ENCODE assay signal across 22 cellular contexts in genomic region chr5:142117579-142118420, GRCh38. TPM values are rescaled to one million over a fixed set of nuclear protein-coding genes. Genes with fewer than 3 reads are reported as not detected.
DNase-seq lines count a peak whose midpoint lies in the region; ATAC-seq and TF ChIP-seq lines count a peak whose summit lies in the region.
"Had no signal": no experiment of that assay in that cellular context is flagged by ENCODE, and none has a peak within 500 bp of the region (broad histone marks: within the 10 kb centered on the region; RNA-seq: fewer than 3 reads in every experiment).

No MANE protein-coding gene starts in this region.

- H3K9ac ChIP-seq in PC-3 (ENCODE audit: low read length) = no peak overlapping the region

- CTCF ChIA-PET in CD4-positive, alpha-beta memory T cell (lab: Charles Lee; ENCODE audit: partially characterized antibody) = interaction anchor here (0.7 to 2.2 kb wide), 3 partner anchors 8 to 128 kb away, joined by 3 to 8 read pairs (median 3); no protein-coding TSS in a partner anchor
- CTCF ChIA-PET in activated CD8-positive, alpha-beta T cell treated with anti-CD3 and anti-CD28 coated beads, Interleukin-2, amount 10 ng/mL, durations not matched to agents 7 days and 5 days (lab: Charles Lee) = interaction anchor here (0.9 to 3.3 kb wide), 3 partner anchors 8 to 27 kb away, joined by 3 to 15 read pairs (median 4); no protein-coding TSS in a partner anchor
- CTCF ChIA-PET in PC-3 (lab: Charles Lee) = no interaction called here

- POLR2A ChIA-PET in CD4-positive, alpha-beta memory T cell (lab: Charles Lee; ENCODE audit: partially characterized antibody) = interaction anchor here (0.9 kb wide), 2 partner anchors 8 to 10 kb away, joined by 3 read pairs; no protein-coding TSS in a partner anchor
- POLR2A ChIA-PET in activated CD8-positive, alpha-beta T cell treated with anti-CD3 and anti-CD28 coated beads, Interleukin-2, amount 10 ng/mL, durations not matched to agents 7 days and 5 days (lab: Charles Lee) = interaction anchor here (0.6 kb wide), 1 partner anchor 8 kb away, joined by 3 read pairs; no protein-coding TSS in a partner anchor
- POLR2A ChIA-PET in PC-3 (lab: Charles Lee; ENCODE audit: unreplicated experiment) = no interaction called here

- intact Hi-C loops in CD4-positive, alpha-beta memory T cell (cut with micrococcal nuclease) = loop anchor here (1.0 to 2.0 kb wide), 2 partner anchors 7 to 15 kb away; no protein-coding TSS in a partner anchor
- intact Hi-C loops in left ventricle myocardium superior (cut with micrococcal nuclease) (no loop called here), left lung (cut with DNase I) (no loop called here), PC-3 (cut with micrococcal nuclease) (no loop called here)

- ATAC-seq in CD4-positive, CD25-positive, alpha-beta regulatory T cell (ENCODE audit: low read depth in 2 of 2) = no peak
- ATAC-seq in activated CD8-positive, alpha-beta T cell treated with anti-CD3 and anti-CD28 coated beads, Interleukin-2, amount 10 ng/mL, durations not matched to agents 7 days and 5 days = no peak
- ATAC-seq in left ventricle myocardium superior = peak; percentile 63
- ATAC-seq in left lung = no peak
- ATAC-seq in GM19395 (IDR thresholded peaks at IDR 0.05; ENCODE audit: unreplicated experiment) = no peak
- ATAC-seq in PC-3 = no peak

- peaks cover 23% of the 10 kb centered on the region for H3K36me3 Mint-ChIP-seq in CD4-positive, CD25-positive, alpha-beta regulatory T cell
- peaks cover 24 to 52% of the 10 kb centered on the region in 2 donors for H3K36me3 Mint-ChIP-seq in CD4-positive, alpha-beta memory T cell
- peaks cover 48% of the 10 kb centered on the region for H3K36me3 Mint-ChIP-seq in activated CD8-positive, alpha-beta T cell treated with anti-CD3 and anti-CD28 coated beads, Interleukin-2, amount 10 ng/mL, durations not matched to agents 7 days and 5 days (ENCODE audit: low read depth)

- no peak overlapping the region for H3K4me2 ChIP-seq in PC-3 (ENCODE audit: low read length)
- H3K4me2 ChIP-seq: hepatocyte had no signal

- H3K4me1 ChIP-seq in CD4-positive, CD25-positive, alpha-beta regulatory T cell (ENCODE audit: control insufficient read depth, insufficient read depth, low read length, poor library complexity, severe bottlenecking) = peaks cover 78% of the 10 kb centered on the region
- H3K4me1 ChIP-seq in CD4-positive, alpha-beta memory T cell (ENCODE audit: insufficient read depth, low read length) = peaks cover 94% of the 10 kb centered on the region
- H3K4me1 ChIP-seq in left lung (peaks cover 2 to 68% of the 10 kb centered on the region in 2 donors), PC-3 (ENCODE audit: insufficient read depth, low read length) (peaks cover 37% of the 10 kb centered on the region)

- no peaks in the 10 kb centered on the region for H3K9me3 Mint-ChIP-seq in CD4-positive, CD25-positive, alpha-beta regulatory T cell
- H3K9me3 Mint-ChIP-seq in CD4-positive, alpha-beta memory T cell = no peaks in the 10 kb centered on the region
- no peaks in the 10 kb centered on the region for H3K9me3 Mint-ChIP-seq in activated CD8-positive, alpha-beta T cell treated with anti-CD3 and anti-CD28 coated beads, Interleukin-2, amount 10 ng/mL, durations not matched to agents 7 days and 5 days (ENCODE audit: insufficient read depth)

- BruUV-seq in PC-3 (replicated peaks; lab: Mats Ljungman, UMichigan) = no TSS peak

- no peak for DNase-seq in CD4-positive, CD25-positive, alpha-beta regulatory T cell
- no peak for DNase-seq in CD4-positive, alpha-beta memory T cell
- no peak for DNase-seq in activated CD8-positive, alpha-beta T cell treated with anti-CD3 and anti-CD28 coated beads, Interleukin-2, amount 10 ng/mL, durations not matched to agents 7 days and 5 days
- no peak for DNase-seq in left ventricle myocardium superior
- DNase-seq in left lung = no peak
- DNase-seq in PC-3 = no peak
- DNase-seq in cerebellar nuclear complex (lab: John Stamatoyannopoulos, UW) = no peak
- DNase-seq: activated CD8-positive, alpha-beta memory T cell treated with anti-CD3 and anti-CD28 coated beads for 24 hours; activated gamma-delta T cell treated with Interleukin-2 at 50 U/mL for 16 hours; Calu3; GOT3; Kasumi-1; mammary epithelial cell; NCI-H1105; NCI-H2081 treated with DMSO at 0.1 percent for 48 hours; NCI-H526; posterior cingulate gyrus; SHP77; stimulated activated CD4-positive, alpha-beta T cell treated with anti-CD3 and anti-CD28 coated beads, Interleukin-2, amount 100 ng/mL, for 24 hours; stomach had no signal

- no peaks in the 10 kb centered on the region for H3K27me3 ChIP-seq in CD4-positive, CD25-positive, alpha-beta regulatory T cell (ENCODE audit: control insufficient read depth, insufficient read depth, low read length)
- H3K27me3 ChIP-seq in CD4-positive, alpha-beta memory T cell (ENCODE audit: insufficient read depth, low read length) = no peaks in the 10 kb centered on the region
- no peaks in the 10 kb centered on the region for H3K27me3 ChIP-seq in left lung
- H3K27me3 ChIP-seq in PC-3 (ENCODE audit: low read length) = no peaks in the 10 kb centered on the region
- H3K27me3 ChIP-seq: hepatocyte, stomach had no signal

- no peaks in the 10 kb centered on the region for H3K27me3 Mint-ChIP-seq in CD4-positive, CD25-positive, alpha-beta regulatory T cell
- H3K27me3 Mint-ChIP-seq in CD4-positive, alpha-beta memory T cell = no peaks in the 10 kb centered on the region
- H3K27me3 Mint-ChIP-seq in activated CD8-positive, alpha-beta T cell treated with anti-CD3 and anti-CD28 coated beads, Interleukin-2, amount 10 ng/mL, durations not matched to agents 7 days and 5 days (ENCODE audit: low read depth) = no peaks in the 10 kb centered on the region

- peak overlapping the region in 2 of 3 donors; percentile 24 to 80 for H3K27ac Mint-ChIP-seq in CD4-positive, CD25-positive, alpha-beta regulatory T cell
- peak overlapping the region in 5 of 7 donors; percentile 30 to 87 (median 69) for H3K27ac Mint-ChIP-seq in CD4-positive, alpha-beta memory T cell
- H3K27ac Mint-ChIP-seq in activated CD8-positive, alpha-beta T cell treated with anti-CD3 and anti-CD28 coated beads, Interleukin-2, amount 10 ng/mL, durations not matched to agents 7 days and 5 days = peak overlapping the region; percentile 30

- TF ChIP-seq CTCF in left lung (IDR thresholded peaks at IDR 0.05) (no peak), PC-3 (conservative IDR thresholded peaks at IDR 0.05; ENCODE audit: low read depth, low read length) (no peak)

- H4K20me1 ChIP-seq in PC-3 (ENCODE audit: low read length) = peaks cover 7% of the 10 kb centered on the region; the same call in 1 of the 2 replicates

- peaks cover 98% of the 10 kb centered on the region for H3K79me2 ChIP-seq in PC-3 (ENCODE audit: low read length)

- no peaks in the 10 kb centered on the region for H3K9me3 ChIP-seq in CD4-positive, CD25-positive, alpha-beta regulatory T cell (ENCODE audit: control insufficient read depth in 2 of 2, low read length in 2 of 2)
- H3K9me3 ChIP-seq in CD4-positive, alpha-beta memory T cell (ENCODE audit: control insufficient read depth in 1 of 2, low read length in 2 of 2) = no peaks in the 10 kb centered on the region
- H3K9me3 ChIP-seq in left lung (no peaks in the 10 kb centered on the region), PC-3 (ENCODE audit: low read length) (no peaks in the 10 kb centered on the region)
- H3K9me3 ChIP-seq: stomach had no signal

- H3K9me2 ChIP-seq in PC-3 (replicated peaks; ENCODE audit: low read length) = no peaks in the 10 kb centered on the region

- no peak overlapping the region for H3K27ac ChIP-seq in CD4-positive, CD25-positive, alpha-beta regulatory T cell (ENCODE audit: insufficient read depth, low read length, poor library complexity, severe bottlenecking)
- H3K27ac ChIP-seq in CD4-positive, alpha-beta memory T cell (ENCODE audit: low read depth, low read length) = no peak overlapping the region
- H3K27ac ChIP-seq in left lung (no peak overlapping the region), PC-3 (ENCODE audit: low read length) (no peak overlapping the region)
- H3K27ac ChIP-seq: hepatocyte, stomach had no signal

- H2AFZ ChIP-seq in PC-3 (ENCODE audit: low read length) = no peak overlapping the region
- H2AFZ ChIP-seq: hepatocyte had no signal

- peak overlapping the region; percentile 52 for H3K4me3 ChIP-seq in CD4-positive, CD25-positive, alpha-beta regulatory T cell (ENCODE audit: low read depth, low read length)
- no peak overlapping the region for H3K4me3 ChIP-seq in CD4-positive, alpha-beta memory T cell (ENCODE audit: low read length in 2 of 2)
- no peak overlapping the region for H3K4me3 ChIP-seq in left lung
- no peak overlapping the region for H3K4me3 ChIP-seq in PC-3 (ENCODE audit: low read length)
- H3K4me3 ChIP-seq: hepatocyte, stomach had no signal

- H3F3A ChIP-seq in PC-3 (ENCODE audit: low read length, unreplicated experiment) = no peaks in the 10 kb centered on the region

- H3K4me3 Mint-ChIP-seq in CD4-positive, CD25-positive, alpha-beta regulatory T cell = peak overlapping the region; percentile 8 to 70 (median 40)
- H3K4me3 Mint-ChIP-seq in CD4-positive, alpha-beta memory T cell = peak overlapping the region in 7 of 8 donors; percentile 10 to 72 (median 66)
- no peak overlapping the region for H3K4me3 Mint-ChIP-seq in activated CD8-positive, alpha-beta T cell treated with anti-CD3 and anti-CD28 coated beads, Interleukin-2, amount 10 ng/mL, durations not matched to agents 7 days and 5 days

- H3K36me3 ChIP-seq in CD4-positive, CD25-positive, alpha-beta regulatory T cell (ENCODE audit: control insufficient read depth, insufficient read depth, low read length) = peaks cover 18% of the 10 kb centered on the region
- H3K36me3 ChIP-seq in CD4-positive, alpha-beta memory T cell (ENCODE audit: insufficient read depth, low read length) = peaks cover 9% of the 10 kb centered on the region
- peaks cover 0 to 4% of the 10 kb centered on the region in 2 donors for H3K36me3 ChIP-seq in left lung
- peaks cover 4% of the 10 kb centered on the region; the same call in 1 of the 2 replicates for H3K36me3 ChIP-seq in PC-3 (ENCODE audit: low read depth, low read length)

- H3K4me1 Mint-ChIP-seq in CD4-positive, CD25-positive, alpha-beta regulatory T cell = peaks cover 65 to 94% (median 78%) of the 10 kb centered on the region in 4 donors
- peaks cover 67 to 89% (median 79%) of the 10 kb centered on the region in 4 donors for H3K4me1 Mint-ChIP-seq in CD4-positive, alpha-beta memory T cell
- peaks cover 61% of the 10 kb centered on the region for H3K4me1 Mint-ChIP-seq in activated CD8-positive, alpha-beta T cell treated with anti-CD3 and anti-CD28 coated beads, Interleukin-2, amount 10 ng/mL, durations not matched to agents 7 days and 5 days (ENCODE audit: low read depth)

RNA-seq across cellular contexts. Expression of gene NDFIP1, which starts 9.2 kb away (rescaled TPM):
- 109 TPM for total RNA-seq in CD4-positive, CD25-positive, alpha-beta regulatory T cell
- polyA plus RNA-seq in CD4-positive, CD25-positive, alpha-beta regulatory T cell = 10 to 100 TPM; 68.2 to 89.3 (median 78.6) TPM
- total RNA-seq in CD4-positive, alpha-beta memory T cell = 10 to 100 TPM; 73.8 to 78.4 TPM
- polyA plus RNA-seq in CD4-positive, alpha-beta memory T cell = 10 to 100 TPM; 70.0 to 98.3 TPM
- 10 to 100 TPM; 47.2 TPM for total RNA-seq in activated CD8-positive, alpha-beta T cell treated with anti-CD3 and anti-CD28 coated beads, Interleukin-2, amount 10 ng/mL, durations not matched to agents 7 days and 5 days
- total RNA-seq in left ventricle myocardium superior (54.3 TPM), left lung (10 to 100 TPM; 76.5 to 93.1 TPM), PC-3 (2014; rRNA removed) (33.5 and 38.2 TPM in 2 replicates)
